In the genomic region with DNA sequence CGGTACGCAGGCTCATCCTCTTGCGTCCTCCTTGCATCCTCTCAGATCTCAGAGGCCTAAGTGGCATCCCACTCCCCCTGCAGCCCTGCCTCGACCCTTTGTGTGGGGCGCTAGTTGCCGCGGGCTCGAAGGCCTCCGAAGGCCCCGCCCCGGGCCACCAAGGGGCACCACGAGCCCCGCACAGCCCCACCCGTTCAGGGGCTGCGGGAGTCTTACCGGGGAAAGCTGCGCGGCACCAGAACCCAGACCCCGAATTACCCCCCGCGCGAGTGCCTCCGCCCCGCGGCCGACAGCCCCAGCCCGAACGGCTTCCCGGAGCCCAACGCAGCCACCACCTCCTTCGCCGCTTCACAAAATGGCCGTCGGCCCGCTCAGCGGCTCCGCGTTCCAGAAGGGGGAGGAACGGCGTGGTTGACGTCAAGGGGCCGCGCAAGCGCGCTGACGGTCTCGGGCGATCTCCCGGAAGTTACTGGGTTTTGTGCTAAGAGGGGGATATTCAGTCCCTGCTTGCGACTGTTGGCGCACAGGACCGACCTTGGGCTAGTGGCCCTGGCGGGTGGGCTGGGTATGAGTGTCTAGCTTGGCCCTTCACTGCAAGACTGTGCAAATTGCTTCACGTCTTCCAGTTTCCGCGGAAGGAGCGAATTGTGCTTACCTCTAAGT, we compare ENCODE assay signal across 8 cellular contexts. TPM values are rescaled to one million over a fixed set of nuclear protein-coding genes. Genes with fewer than 3 reads are reported as not detected.
DNase-seq lines count a peak whose midpoint lies in the region; ATAC-seq and TF ChIP-seq lines count a peak whose summit lies in the region.

Gene CPNE1 (minus strand): TSS at position 357 of the 663 bp plus-strand sequence. CDS start 31,977 bp downstream, outside the sequence.
A gene with protein sequence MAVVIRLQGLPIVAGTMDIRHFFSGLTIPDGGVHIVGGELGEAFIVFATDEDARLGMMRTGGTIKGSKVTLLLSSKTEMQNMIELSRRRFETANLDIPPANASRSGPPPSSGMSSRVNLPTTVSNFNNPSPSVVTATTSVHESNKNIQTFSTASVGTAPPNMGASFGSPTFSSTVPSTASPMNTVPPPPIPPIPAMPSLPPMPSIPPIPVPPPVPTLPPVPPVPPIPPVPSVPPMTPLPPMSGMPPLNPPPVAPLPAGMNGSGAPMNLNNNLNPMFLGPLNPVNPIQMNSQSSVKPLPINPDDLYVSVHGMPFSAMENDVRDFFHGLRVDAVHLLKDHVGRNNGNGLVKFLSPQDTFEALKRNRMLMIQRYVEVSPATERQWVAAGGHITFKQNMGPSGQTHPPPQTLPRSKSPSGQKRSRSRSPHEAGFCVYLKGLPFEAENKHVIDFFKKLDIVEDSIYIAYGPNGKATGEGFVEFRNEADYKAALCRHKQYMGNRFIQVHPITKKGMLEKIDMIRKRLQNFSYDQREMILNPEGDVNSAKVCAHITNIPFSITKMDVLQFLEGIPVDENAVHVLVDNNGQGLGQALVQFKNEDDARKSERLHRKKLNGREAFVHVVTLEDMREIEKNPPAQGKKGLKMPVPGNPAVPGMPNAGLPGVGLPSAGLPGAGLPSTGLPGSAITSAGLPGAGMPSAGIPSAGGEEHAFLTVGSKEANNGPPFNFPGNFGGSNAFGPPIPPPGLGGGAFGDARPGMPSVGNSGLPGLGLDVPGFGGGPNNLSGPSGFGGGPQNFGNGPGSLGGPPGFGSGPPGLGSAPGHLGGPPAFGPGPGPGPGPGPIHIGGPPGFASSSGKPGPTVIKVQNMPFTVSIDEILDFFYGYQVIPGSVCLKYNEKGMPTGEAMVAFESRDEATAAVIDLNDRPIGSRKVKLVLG (minus strand): TSS at position 357 of the 663 bp plus-strand sequence. CDS start 9,578 bp downstream, outside the sequence.

- H3K27ac ChIP-seq in C4-2B: peak within 1 kb of the TSS; percentile 97
- peak within 1 kb of the TSS; percentile 92 to 98 for H3K27ac ChIP-seq in liver (ENCODE audit: low read depth in 1 of 2, low read length in 2 of 2)

- no peaks in the 10 kb centered on the region for H3K9me3 ChIP-seq in liver (ENCODE audit: control insufficient read depth in 4 of 4, low read length in 3 of 4)

- TF ChIP-seq RAD21 in liver (IDR thresholded peaks at IDR 0.05): peak in 1 of 2 donors; percentile 35

- peak within 1 kb of the TSS; percentile 65 to 95 (median 72) for H3K4me3 ChIP-seq in liver (ENCODE audit: low read depth in 1 of 3, low read length in 3 of 3)

- WGBS in liver: under 1% methylated on average over 57 of the region's 57 CpGs

- DNase-seq in NCI-H82 (lab: John Stamatoyannopoulos, UW): peak; percentile 97
- DNase-seq in activated CD4-positive, alpha-beta T cell treated with anti-CD3 and anti-CD28 coated beads, Interleukin-2, amount 50 U/mL, for 48 hours: peak; percentile 90 to 94
- DNase-seq in dermis microvascular lymphatic vessel endothelial cell (ENCODE audit: low read depth in 2 of 2): peak; percentile 89 to 93
- DNase-seq in stimulated activated CD4-positive, alpha-beta T cell treated with anti-CD3 and anti-CD28 coated beads, Interleukin-4, amount 100 ng/mL, for 1 hour: peak; percentile 91

- no peaks in the 10 kb centered on the region for H3K27me3 ChIP-seq in liver (ENCODE audit: control insufficient read depth in 4 of 4, insufficient read depth in 4 of 4, low read length in 3 of 4)

- ATAC-seq in GM19395 (IDR thresholded peaks at IDR 0.05; ENCODE audit: unreplicated experiment) (peak; percentile 81), HG03571 (IDR thresholded peaks at IDR 0.05; ENCODE audit: unreplicated experiment) (peak; percentile 76)

- TF ChIP-seq CTCF in C4-2B (conservative IDR thresholded peaks at IDR 0.05): no peak
- TF ChIP-seq CTCF in liver (IDR thresholded peaks at IDR 0.05; ENCODE audit: low read depth, low read length, missing input control): no peak

- peak within 1 kb of the TSS; percentile 97 to 98 for H3K9ac ChIP-seq in liver (ENCODE audit: low read depth in 1 of 2, low read length in 2 of 2)

- peaks cover 0 to 12% (median 11%) of the 10 kb centered on the region in 4 donors for H3K36me3 ChIP-seq in liver (ENCODE audit: control insufficient read depth in 4 of 4, insufficient read depth in 3 of 4, low read depth in 1 of 4, low read length in 3 of 4)

- H3K4me1 ChIP-seq in liver (ENCODE audit: control insufficient read depth in 4 of 4, insufficient read depth in 4 of 4, low read length in 3 of 4): peaks cover 6 to 36% (median 22%) of the 10 kb centered on the region in 4 donors

TF ChIP-seq in liver, 16 proteins besides CTCF, POLR2A, EP300 and RAD21:
- TF ChIP-seq RXRA (IDR thresholded peaks at IDR 0.05) (peak in 1 of 2 donors; percentile 5), MAX (IDR thresholded peaks at IDR 0.05) (peak; percentile 51), NR2F2 (IDR thresholded peaks at IDR 0.05) (no peak), FOXA1 (IDR thresholded peaks at IDR 0.05) (no peak), SP1 (IDR thresholded peaks at IDR 0.05) (peak; percentile 39), EGR1 (IDR thresholded peaks at IDR 0.05; ENCODE audit: low read depth in 2 of 2) (no peak), YY1 (IDR thresholded peaks at IDR 0.05) (peak; percentile 99), FOXA2 (IDR thresholded peaks at IDR 0.05) (no peak), HNF4G (IDR thresholded peaks at IDR 0.05) (no peak), HNF4A (conservative IDR thresholded peaks at IDR 0.05) (peak in 1 of 2 donors; percentile 3), GABPA (IDR thresholded peaks at IDR 0.05 in 1 of 2, conservative IDR thresholded peaks at IDR 0.05 in 1 of 2) (peak; percentile 7 to 77), TAF1 (conservative IDR thresholded peaks at IDR 0.05) (peak; percentile 89), JUND (IDR thresholded peaks at IDR 0.05) (peak in 1 of 2 donors; percentile 25)
- TF ChIP-seq, protein P1, sequence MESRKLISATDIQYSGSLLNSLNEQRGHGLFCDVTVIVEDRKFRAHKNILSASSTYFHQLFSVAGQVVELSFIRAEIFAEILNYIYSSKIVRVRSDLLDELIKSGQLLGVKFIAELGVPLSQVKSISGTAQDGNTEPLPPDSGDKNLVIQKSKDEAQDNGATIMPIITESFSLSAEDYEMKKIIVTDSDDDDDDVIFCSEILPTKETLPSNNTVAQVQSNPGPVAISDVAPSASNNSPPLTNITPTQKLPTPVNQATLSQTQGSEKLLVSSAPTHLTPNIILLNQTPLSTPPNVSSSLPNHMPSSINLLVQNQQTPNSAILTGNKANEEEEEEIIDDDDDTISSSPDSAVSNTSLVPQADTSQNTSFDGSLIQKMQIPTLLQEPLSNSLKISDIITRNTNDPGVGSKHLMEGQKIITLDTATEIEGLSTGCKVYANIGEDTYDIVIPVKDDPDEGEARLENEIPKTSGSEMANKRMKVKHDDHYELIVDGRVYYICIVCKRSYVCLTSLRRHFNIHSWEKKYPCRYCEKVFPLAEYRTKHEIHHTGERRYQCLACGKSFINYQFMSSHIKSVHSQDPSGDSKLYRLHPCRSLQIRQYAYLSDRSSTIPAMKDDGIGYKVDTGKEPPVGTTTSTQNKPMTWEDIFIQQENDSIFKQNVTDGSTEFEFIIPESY (IDR thresholded peaks at IDR 0.05): no peak
- TF ChIP-seq, protein P2, sequence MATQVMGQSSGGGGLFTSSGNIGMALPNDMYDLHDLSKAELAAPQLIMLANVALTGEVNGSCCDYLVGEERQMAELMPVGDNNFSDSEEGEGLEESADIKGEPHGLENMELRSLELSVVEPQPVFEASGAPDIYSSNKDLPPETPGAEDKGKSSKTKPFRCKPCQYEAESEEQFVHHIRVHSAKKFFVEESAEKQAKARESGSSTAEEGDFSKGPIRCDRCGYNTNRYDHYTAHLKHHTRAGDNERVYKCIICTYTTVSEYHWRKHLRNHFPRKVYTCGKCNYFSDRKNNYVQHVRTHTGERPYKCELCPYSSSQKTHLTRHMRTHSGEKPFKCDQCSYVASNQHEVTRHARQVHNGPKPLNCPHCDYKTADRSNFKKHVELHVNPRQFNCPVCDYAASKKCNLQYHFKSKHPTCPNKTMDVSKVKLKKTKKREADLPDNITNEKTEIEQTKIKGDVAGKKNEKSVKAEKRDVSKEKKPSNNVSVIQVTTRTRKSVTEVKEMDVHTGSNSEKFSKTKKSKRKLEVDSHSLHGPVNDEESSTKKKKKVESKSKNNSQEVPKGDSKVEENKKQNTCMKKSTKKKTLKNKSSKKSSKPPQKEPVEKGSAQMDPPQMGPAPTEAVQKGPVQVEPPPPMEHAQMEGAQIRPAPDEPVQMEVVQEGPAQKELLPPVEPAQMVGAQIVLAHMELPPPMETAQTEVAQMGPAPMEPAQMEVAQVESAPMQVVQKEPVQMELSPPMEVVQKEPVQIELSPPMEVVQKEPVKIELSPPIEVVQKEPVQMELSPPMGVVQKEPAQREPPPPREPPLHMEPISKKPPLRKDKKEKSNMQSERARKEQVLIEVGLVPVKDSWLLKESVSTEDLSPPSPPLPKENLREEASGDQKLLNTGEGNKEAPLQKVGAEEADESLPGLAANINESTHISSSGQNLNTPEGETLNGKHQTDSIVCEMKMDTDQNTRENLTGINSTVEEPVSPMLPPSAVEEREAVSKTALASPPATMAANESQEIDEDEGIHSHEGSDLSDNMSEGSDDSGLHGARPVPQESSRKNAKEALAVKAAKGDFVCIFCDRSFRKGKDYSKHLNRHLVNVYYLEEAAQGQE (IDR thresholded peaks at IDR 0.05): peak; percentile 79
- TF ChIP-seq, protein P3, sequence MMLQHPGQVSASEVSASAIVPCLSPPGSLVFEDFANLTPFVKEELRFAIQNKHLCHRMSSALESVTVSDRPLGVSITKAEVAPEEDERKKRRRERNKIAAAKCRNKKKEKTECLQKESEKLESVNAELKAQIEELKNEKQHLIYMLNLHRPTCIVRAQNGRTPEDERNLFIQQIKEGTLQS (IDR thresholded peaks at IDR 0.05): no peak

RNA-seq across cellular contexts. Expression of gene CPNE1, which starts in this region (rescaled TPM):
- total RNA-seq in dermis microvascular lymphatic vessel endothelial cell (142 and 145 TPM in 2 replicates), liver (10 to 100 TPM; 48.5 to 55.4 TPM)
- 10 to 100 TPM; 25.5 to 52.5 TPM for polyA plus RNA-seq in liver

RNA-seq across cellular contexts. Expression of the second gene that starts in this region (rescaled TPM):
- total RNA-seq in dermis microvascular lymphatic vessel endothelial cell (33.0 and 39.7 TPM in 2 replicates), liver (10 to 100 TPM; 19.7 to 20.0 TPM)
- polyA plus RNA-seq in liver: 10 to 100 TPM in 1 of 2 donors, 1 to 10 TPM in 1; 3.4 to 11.9 TPM

Comparison
In these comparisons a context has a peak if more than half of its experiments do, and no peak if none do; other contexts are left out.
1. Peak in every context shown above with its lines: DNase-seq, ATAC-seq, H3K4me3 ChIP-seq and H3K27ac ChIP-seq.